In the genomic region with DNA sequence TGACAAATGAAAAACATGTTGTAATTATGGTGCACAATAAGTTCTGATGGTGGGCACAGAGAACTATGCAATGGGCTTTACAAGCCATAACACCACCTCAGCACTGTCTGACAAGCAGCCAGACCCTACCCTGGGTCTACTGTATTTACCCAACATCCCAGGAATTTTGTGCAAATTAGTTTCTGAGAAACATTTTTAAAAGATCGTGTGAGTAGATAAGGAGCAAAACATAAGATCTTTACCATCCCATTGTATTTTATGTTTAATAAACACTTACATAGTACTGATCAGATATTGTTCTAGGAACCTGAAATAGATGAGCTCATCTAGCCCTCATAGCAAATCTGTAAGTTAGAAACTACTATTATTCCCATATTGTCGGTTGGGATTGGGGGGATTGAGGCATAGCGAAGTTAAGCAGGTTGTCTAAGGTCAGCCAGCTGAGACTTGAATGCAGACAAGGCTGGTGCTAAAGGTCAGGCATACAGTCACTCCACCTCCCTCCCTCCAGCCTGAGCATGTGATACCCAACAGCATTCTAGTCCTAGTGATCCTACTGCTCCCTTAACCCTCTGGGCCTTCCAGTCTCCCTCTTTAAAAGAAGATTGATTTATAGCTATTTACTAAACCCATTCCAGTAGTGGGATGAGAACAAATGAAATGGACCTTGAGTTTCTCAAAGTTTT, we compare ENCODE assay signal across 1 cellular context.
TF ChIP-seq lines count a peak whose summit lies in the region.

No MANE protein-coding gene starts in this region.

TF ChIP-seq in GM23338, 12 proteins besides CTCF, POLR2A, EP300 and RAD21 (continued from another document):
- TF ChIP-seq, protein P1, sequence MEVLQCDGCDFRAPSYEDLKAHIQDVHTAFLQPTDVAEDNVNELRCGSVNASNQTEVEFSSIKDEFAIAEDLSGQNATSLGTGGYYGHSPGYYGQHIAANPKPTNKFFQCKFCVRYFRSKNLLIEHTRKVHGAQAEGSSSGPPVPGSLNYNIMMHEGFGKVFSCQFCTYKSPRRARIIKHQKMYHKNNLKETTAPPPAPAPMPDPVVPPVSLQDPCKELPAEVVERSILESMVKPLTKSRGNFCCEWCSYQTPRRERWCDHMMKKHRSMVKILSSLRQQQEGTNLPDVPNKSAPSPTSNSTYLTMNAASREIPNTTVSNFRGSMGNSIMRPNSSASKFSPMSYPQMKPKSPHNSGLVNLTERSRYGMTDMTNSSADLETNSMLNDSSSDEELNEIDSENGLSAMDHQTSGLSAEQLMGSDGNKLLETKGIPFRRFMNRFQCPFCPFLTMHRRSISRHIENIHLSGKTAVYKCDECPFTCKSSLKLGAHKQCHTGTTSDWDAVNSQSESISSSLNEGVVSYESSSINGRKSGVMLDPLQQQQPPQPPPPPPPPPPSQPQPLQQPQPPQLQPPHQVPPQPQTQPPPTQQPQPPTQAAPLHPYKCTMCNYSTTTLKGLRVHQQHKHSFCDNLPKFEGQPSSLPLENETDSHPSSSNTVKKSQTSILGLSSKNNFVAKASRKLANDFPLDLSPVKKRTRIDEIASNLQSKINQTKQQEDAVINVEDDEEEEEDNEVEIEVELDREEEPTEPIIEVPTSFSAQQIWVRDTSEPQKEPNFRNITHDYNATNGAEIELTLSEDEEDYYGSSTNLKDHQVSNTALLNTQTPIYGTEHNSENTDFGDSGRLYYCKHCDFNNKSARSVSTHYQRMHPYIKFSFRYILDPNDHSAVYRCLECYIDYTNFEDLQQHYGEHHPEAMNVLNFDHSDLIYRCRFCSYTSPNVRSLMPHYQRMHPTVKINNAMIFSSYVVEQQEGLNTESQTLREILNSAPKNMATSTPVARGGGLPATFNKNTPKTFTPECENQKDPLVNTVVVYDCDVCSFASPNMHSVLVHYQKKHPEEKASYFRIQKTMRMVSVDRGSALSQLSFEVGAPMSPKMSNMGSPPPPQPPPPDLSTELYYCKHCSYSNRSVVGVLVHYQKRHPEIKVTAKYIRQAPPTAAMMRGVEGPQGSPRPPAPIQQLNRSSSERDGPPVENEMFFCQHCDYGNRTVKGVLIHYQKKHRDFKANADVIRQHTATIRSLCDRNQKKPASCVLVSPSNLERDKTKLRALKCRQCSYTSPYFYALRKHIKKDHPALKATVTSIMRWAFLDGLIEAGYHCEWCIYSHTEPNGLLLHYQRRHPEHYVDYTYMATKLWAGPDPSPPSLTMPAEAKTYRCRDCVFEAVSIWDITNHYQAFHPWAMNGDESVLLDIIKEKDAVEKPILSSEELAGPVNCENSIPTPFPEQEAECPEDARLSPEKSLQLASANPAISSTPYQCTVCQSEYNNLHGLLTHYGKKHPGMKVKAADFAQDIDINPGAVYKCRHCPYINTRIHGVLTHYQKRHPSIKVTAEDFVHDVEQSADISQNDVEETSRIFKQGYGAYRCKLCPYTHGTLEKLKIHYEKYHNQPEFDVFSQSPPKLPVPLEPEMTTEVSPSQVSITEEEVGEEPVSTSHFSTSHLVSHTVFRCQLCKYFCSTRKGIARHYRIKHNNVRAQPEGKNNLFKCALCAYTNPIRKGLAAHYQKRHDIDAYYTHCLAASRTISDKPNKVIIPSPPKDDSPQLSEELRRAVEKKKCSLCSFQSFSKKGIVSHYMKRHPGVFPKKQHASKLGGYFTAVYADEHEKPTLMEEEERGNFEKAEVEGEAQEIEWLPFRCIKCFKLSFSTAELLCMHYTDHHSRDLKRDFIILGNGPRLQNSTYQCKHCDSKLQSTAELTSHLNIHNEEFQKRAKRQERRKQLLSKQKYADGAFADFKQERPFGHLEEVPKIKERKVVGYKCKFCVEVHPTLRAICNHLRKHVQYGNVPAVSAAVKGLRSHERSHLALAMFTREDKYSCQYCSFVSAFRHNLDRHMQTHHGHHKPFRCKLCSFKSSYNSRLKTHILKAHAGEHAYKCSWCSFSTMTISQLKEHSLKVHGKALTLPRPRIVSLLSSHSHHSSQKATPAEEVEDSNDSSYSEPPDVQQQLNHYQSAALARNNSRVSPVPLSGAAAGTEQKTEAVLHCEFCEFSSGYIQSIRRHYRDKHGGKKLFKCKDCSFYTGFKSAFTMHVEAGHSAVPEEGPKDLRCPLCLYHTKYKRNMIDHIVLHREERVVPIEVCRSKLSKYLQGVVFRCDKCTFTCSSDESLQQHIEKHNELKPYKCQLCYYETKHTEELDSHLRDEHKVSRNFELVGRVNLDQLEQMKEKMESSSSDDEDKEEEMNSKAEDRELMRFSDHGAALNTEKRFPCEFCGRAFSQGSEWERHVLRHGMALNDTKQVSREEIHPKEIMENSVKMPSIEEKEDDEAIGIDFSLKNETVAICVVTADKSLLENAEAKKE (CRISPR knock-in tag; IDR thresholded peaks at IDR 0.05): no peak
- TF ChIP-seq, protein P2, sequence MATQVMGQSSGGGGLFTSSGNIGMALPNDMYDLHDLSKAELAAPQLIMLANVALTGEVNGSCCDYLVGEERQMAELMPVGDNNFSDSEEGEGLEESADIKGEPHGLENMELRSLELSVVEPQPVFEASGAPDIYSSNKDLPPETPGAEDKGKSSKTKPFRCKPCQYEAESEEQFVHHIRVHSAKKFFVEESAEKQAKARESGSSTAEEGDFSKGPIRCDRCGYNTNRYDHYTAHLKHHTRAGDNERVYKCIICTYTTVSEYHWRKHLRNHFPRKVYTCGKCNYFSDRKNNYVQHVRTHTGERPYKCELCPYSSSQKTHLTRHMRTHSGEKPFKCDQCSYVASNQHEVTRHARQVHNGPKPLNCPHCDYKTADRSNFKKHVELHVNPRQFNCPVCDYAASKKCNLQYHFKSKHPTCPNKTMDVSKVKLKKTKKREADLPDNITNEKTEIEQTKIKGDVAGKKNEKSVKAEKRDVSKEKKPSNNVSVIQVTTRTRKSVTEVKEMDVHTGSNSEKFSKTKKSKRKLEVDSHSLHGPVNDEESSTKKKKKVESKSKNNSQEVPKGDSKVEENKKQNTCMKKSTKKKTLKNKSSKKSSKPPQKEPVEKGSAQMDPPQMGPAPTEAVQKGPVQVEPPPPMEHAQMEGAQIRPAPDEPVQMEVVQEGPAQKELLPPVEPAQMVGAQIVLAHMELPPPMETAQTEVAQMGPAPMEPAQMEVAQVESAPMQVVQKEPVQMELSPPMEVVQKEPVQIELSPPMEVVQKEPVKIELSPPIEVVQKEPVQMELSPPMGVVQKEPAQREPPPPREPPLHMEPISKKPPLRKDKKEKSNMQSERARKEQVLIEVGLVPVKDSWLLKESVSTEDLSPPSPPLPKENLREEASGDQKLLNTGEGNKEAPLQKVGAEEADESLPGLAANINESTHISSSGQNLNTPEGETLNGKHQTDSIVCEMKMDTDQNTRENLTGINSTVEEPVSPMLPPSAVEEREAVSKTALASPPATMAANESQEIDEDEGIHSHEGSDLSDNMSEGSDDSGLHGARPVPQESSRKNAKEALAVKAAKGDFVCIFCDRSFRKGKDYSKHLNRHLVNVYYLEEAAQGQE (IDR thresholded peaks at IDR 0.05; ENCODE audit: unreplicated experiment): no peak
- no peak for TF ChIP-seq NANOG (IDR thresholded peaks at IDR 0.05; ENCODE audit: borderline replicate concordance)
